In genomic region chr10:91590904-91591791, GRCh38 we compare ENCODE assay signal across 9 cellular contexts. TPM values are rescaled to one million over a fixed set of nuclear protein-coding genes. Genes with fewer than 3 reads are reported as not detected.
DNase-seq lines count a peak whose midpoint lies in the region; ATAC-seq and TF ChIP-seq lines count a peak whose summit lies in the region.
"Had no signal": no experiment of that assay in that cellular context is flagged by ENCODE, and none has a peak within 500 bp of the region (broad histone marks: within the 10 kb centered on the region; RNA-seq: fewer than 3 reads in every experiment).

No MANE protein-coding gene starts in this region.

- intact Hi-C loops in adrenal gland (cut with DNase I) (no loop called here), right cardiac atrium (cut with DNase I) (loop anchor here in 1 of 4 donors (5.0 kb wide), 1 partner anchor 36 kb away; no protein-coding TSS in a partner anchor)
- intact Hi-C loops in activated CD4-positive, alpha-beta memory T cell treated with anti-CD3 and anti-CD28 coated beads for 36 hours (cut with micrococcal nuclease) = no loop called here

- H3K4me3 Mint-ChIP-seq in HFFc6 = peak overlapping the region; percentile 72
- no peak overlapping the region for H3K4me3 Mint-ChIP-seq in activated CD4-positive, alpha-beta memory T cell treated with anti-CD3 and anti-CD28 coated beads for 36 hours

- H3K4me1 ChIP-seq in adrenal gland (replicated peaks in 1 of 2) (peaks cover 44 to 60% of the 10 kb centered on the region in 2 donors), right cardiac atrium (ENCODE audit: control insufficient read depth, insufficient read depth, low read length) (peaks cover 24% of the 10 kb centered on the region)

- no peak overlapping the region for H3K4me3 ChIP-seq in adrenal gland
- H3K4me3 ChIP-seq in right cardiac atrium (ENCODE audit: low read length) = no peak overlapping the region
- H3K4me3 ChIP-seq in skin epidermis = no peak overlapping the region

- no peaks in the 10 kb centered on the region for H3K36me3 Mint-ChIP-seq in HFFc6 (ENCODE audit: low read depth)
- no peaks in the 10 kb centered on the region for H3K36me3 Mint-ChIP-seq in activated CD4-positive, alpha-beta memory T cell treated with anti-CD3 and anti-CD28 coated beads for 36 hours

- CTCF ChIA-PET in activated CD4-positive, alpha-beta memory T cell treated with anti-CD3 and anti-CD28 coated beads for 36 hours (lab: Charles Lee) = no interaction called here

- ATAC-seq in right cardiac atrium = peak; percentile 52 to 66

- DNase-seq in HFFc6 (peak; percentile 46), adrenal gland (peak in 6 of 7 donors; percentile 34 to 73 (median 50)), right cardiac atrium (peak; percentile 46 to 77 (median 74)), pons (ENCODE audit: low spot score) (no peak), MV-4-11 (lab: John Stamatoyannopoulos, UW) (no peak)
- no peak for DNase-seq in stimulated activated CD4-positive, alpha-beta T cell treated with anti-CD3 and anti-CD28 coated beads, Interleukin-4, amount 100 ng/mL, for 24 hours
- DNase-seq in activated CD4-positive, alpha-beta memory T cell treated with anti-CD3 and anti-CD28 coated beads for 36 hours = no peak

- TF ChIP-seq CTCF in HFFc6 (IDR thresholded peaks at IDR 0.05) (no peak), adrenal gland (IDR thresholded peaks at IDR 0.05) (no peak)

- H3K36me3 ChIP-seq in adrenal gland (replicated peaks in 1 of 2) = no peaks in the 10 kb centered on the region

- POLR2A ChIA-PET in activated CD4-positive, alpha-beta memory T cell treated with anti-CD3 and anti-CD28 coated beads for 36 hours (lab: Charles Lee) = no interaction called here

- H3K9me3 ChIP-seq in adrenal gland (replicated peaks in 1 of 3) (no peaks in the 10 kb centered on the region), right cardiac atrium (ENCODE audit: control insufficient read depth, low read length) (no peaks in the 10 kb centered on the region)

- no peak for TF ChIP-seq POLR2A in adrenal gland (IDR thresholded peaks at IDR 0.05)

- H3K27me3 Mint-ChIP-seq in HFFc6 (ENCODE audit: insufficient read depth) = peaks cover 3% of the 10 kb centered on the region; the same call in 1 of the 2 replicates
- peaks cover 17% of the 10 kb centered on the region for H3K27me3 Mint-ChIP-seq in activated CD4-positive, alpha-beta memory T cell treated with anti-CD3 and anti-CD28 coated beads for 36 hours

- WGBS in adrenal gland, 4 donors = 32 to 38% (median 33%) methylated on average over 10 of the region's 10 CpGs
- WGBS in right cardiac atrium = 30% methylated on average over 10 of the region's 10 CpGs

- H3K27me3 ChIP-seq in adrenal gland (no peaks in the 10 kb centered on the region), right cardiac atrium (ENCODE audit: control insufficient read depth, insufficient read depth) (no peaks in the 10 kb centered on the region)

- peaks cover 66% of the 10 kb centered on the region for H3K4me1 Mint-ChIP-seq in HFFc6 (ENCODE audit: low read depth)
- H3K4me1 Mint-ChIP-seq in activated CD4-positive, alpha-beta memory T cell treated with anti-CD3 and anti-CD28 coated beads for 36 hours (ENCODE audit: low read depth) = no peaks in the 10 kb centered on the region

- H3K27ac Mint-ChIP-seq in HFFc6 = peak overlapping the region; percentile 94
- no peak overlapping the region for H3K27ac Mint-ChIP-seq in activated CD4-positive, alpha-beta memory T cell treated with anti-CD3 and anti-CD28 coated beads for 36 hours

- H3K9me3 Mint-ChIP-seq in HFFc6 = no peaks in the 10 kb centered on the region
- H3K9me3 Mint-ChIP-seq in activated CD4-positive, alpha-beta memory T cell treated with anti-CD3 and anti-CD28 coated beads for 36 hours = no peaks in the 10 kb centered on the region

- H3K27ac ChIP-seq in adrenal gland (peak overlapping the region in 4 of 5 donors; percentile 61 to 88 (median 76)), right cardiac atrium (ENCODE audit: low read length) (peak overlapping the region; percentile 96), skin epidermis (peak overlapping the region in 20 of 21 experiments; percentile 9 to 86 (median 70))
- H3K27ac ChIP-seq: HL-60 had no signal

RNA-seq across cellular contexts. Expression of gene PPP1R3C, which starts 41.7 kb away (rescaled TPM):
- 10 to 100 TPM; 33.7 to 66.0 (median 39.9) TPM for total RNA-seq in HFFc6 (2021; fragmentation: NEBNext Ultra II Directional; extraction: Animal tissue kit (Norgen Biotek cat#: 25700))
- 10 to 100 TPM; 10.9 to 52.9 (median 22.5) TPM for total RNA-seq in adrenal gland
- 10 to 100 TPM in 2 of 3 donors, 1 to 10 TPM in 1; 7.8 to 13.7 (median 11.7) TPM for polyA plus RNA-seq in adrenal gland
- 100 to 1,000 TPM; 162 to 222 (median 203) TPM for total RNA-seq in right cardiac atrium
- polyA plus RNA-seq in right cardiac atrium = 146 TPM
- under 1 TPM in 1 of 2 experiments, not detected in 1; 0.07 TPM for total RNA-seq in activated CD4-positive, alpha-beta memory T cell treated with anti-CD3 and anti-CD28 coated beads for 36 hours

Comparison
In these comparisons a context has a peak if more than half of its experiments do, and no peak if none do; other contexts are left out.
1. DNase-seq: peak in HFFc6 (single experiment), adrenal gland (6 of 7) and right cardiac atrium (3 of 3); none in stimulated activated CD4-positive, alpha-beta T cell treated with anti-CD3 and anti-CD28 coated beads, Interleukin-4, amount 100 ng/mL, for 24 hours (single experiment), pons (single experiment), MV-4-11 (single experiment) and activated CD4-positive, alpha-beta memory T cell treated with anti-CD3 and anti-CD28 coated beads for 36 hours (single experiment).
2. RNA of gene PPP1R3C, which starts 41.7 kb away (total RNA-seq): 162 to 222 TPM in right cardiac atrium, 33.7 to 66.0 TPM in HFFc6 and 10.9 to 52.9 TPM in adrenal gland; 0.07 TPM in activated CD4-positive, alpha-beta memory T cell treated with anti-CD3 and anti-CD28 coated beads for 36 hours; every median in the first group is over 10 times any median in the second.
3. Peak in every context shown above with its lines, with median percentiles within 50 percentile points of each other: H3K27ac ChIP-seq.